8 cellular contexts compared by ENCODE assay signal in genomic region chr19:18112989-18113478, GRCh38. TPM values are rescaled to one million over a fixed set of nuclear protein-coding genes. Genes with fewer than 3 reads are reported as not detected.
DNase-seq lines count a peak whose midpoint lies in the region; ATAC-seq, FAIRE-seq and TF ChIP-seq lines count a peak whose summit lies in the region.

No MANE protein-coding gene starts in this region.

- no peak overlapping the region for H3K27ac ChIP-seq in OCI-LY3 (ENCODE audit: low read length)
- no peak overlapping the region for H3K27ac ChIP-seq in endothelial cell of umbilical vein (ENCODE audit: insufficient read depth, low read depth, low read length)

- FAIRE-seq in endothelial cell of umbilical vein (lab: Jason Lieb, UNC): peak; percentile 92

- H3K27me3 ChIP-seq in OCI-LY3 (ENCODE audit: low read depth, low read length): no peaks in the 10 kb centered on the region
- peaks cover 0 to 7% of the 10 kb centered on the region in 2 experiments for H3K27me3 ChIP-seq in endothelial cell of umbilical vein (ENCODE audit: control insufficient read depth in 2 of 2, insufficient read depth in 2 of 2, low read length in 2 of 2)

- H3K9ac ChIP-seq in OCI-LY3 (ENCODE audit: low read length) (no peak overlapping the region), endothelial cell of umbilical vein (replicated peaks; ENCODE audit: extremely low read depth, insufficient read depth, low read length) (no peak overlapping the region)

- H3K4me3 ChIP-seq in OCI-LY3 (ENCODE audit: low read length) (no peak overlapping the region), endothelial cell of umbilical vein (replicated peaks in 1 of 3; ENCODE audit: insufficient read depth in 1 of 3, low read depth in 1 of 3, low read length in 3 of 3) (no peak overlapping the region)

- H3K79me2 ChIP-seq in OCI-LY3 (ENCODE audit: low read length) (peaks cover under 1% of the 10 kb centered on the region; the same call in 1 of the 2 replicates), endothelial cell of umbilical vein (ENCODE audit: control insufficient read depth, insufficient read depth, low read length) (no peaks in the 10 kb centered on the region)

- CTCF ChIA-PET in endothelial cell of umbilical vein (lab: Charles Lee): interaction anchor here (0.6 to 6.4 kb wide), 68 partner anchors 9 to 306 kb away, joined by 3 to 210 read pairs (median 6); partner anchors contain the start of genes ARRDC2, IFI30, MAST3 and MPV17L2

- DNase-seq in COLO668 (lab: John Stamatoyannopoulos, UW; ENCODE audit: unreplicated experiment) (peak; percentile 87), HUDEP-2 (lab: John Stamatoyannopoulos, UW; ENCODE audit: unreplicated experiment in 76 of 76) (peak in 71 of 76 experiments; percentile 25 to 93 (median 79)), activated T-cell treated with anti-CD3 and anti-CD28 coated beads for 1 hour (ENCODE audit: low read depth) (peak; percentile 83), endothelial cell of umbilical vein (ENCODE audit: low read depth, low spot score) (peak; percentile 80), mucosa of gallbladder (ENCODE audit: low spot score) (peak; percentile 83)
- peak; percentile 59 to 66 for DNase-seq in stimulated activated CD8-positive, alpha-beta memory T cell treated with anti-CD3 and anti-CD28 coated beads, Interleukin-7, amount 100 ng/mL, for 4 hours (ENCODE audit: low read depth in 2 of 2)

- POLR2A ChIA-PET in endothelial cell of umbilical vein (lab: Charles Lee): interaction anchor here (0.7 to 0.8 kb wide), 2 partner anchors 139 to 948 kb away, joined by 3 read pairs; no protein-coding TSS in a partner anchor

- no peaks in the 10 kb centered on the region for H3K9me1 ChIP-seq in endothelial cell of umbilical vein (replicated peaks; ENCODE audit: control insufficient read depth, extremely low read depth, insufficient read depth, low read length)

- H2AFZ ChIP-seq in OCI-LY3 (ENCODE audit: low read depth, low read length) (no peak overlapping the region), endothelial cell of umbilical vein (ENCODE audit: low read depth, low read length) (no peak overlapping the region)

- no peak for ATAC-seq in HG02571 (IDR thresholded peaks at IDR 0.05; ENCODE audit: unreplicated experiment)

- no TSS peak for BruUV-seq in endothelial cell of umbilical vein (replicated peaks; lab: Mats Ljungman, UMichigan)

- H4K20me1 ChIP-seq in OCI-LY3 (ENCODE audit: insufficient read depth, low read length) (peaks cover 20% of the 10 kb centered on the region), endothelial cell of umbilical vein (replicated peaks; ENCODE audit: control insufficient read depth, extremely low read depth, insufficient read depth, low read length) (no peaks in the 10 kb centered on the region)

- H3K36me3 ChIP-seq in OCI-LY3 (replicated peaks; ENCODE audit: low read depth, low read length) (peaks cover 16% of the 10 kb centered on the region), endothelial cell of umbilical vein (ENCODE audit: control insufficient read depth in 2 of 2, extremely low read depth in 1 of 2, insufficient read depth in 2 of 2, low read length in 2 of 2) (no peaks in the 10 kb centered on the region)

- TF ChIP-seq POLR2A in endothelial cell of umbilical vein (IDR thresholded peaks at IDR 0.05; ENCODE audit: low read depth, low read length): no peak

- no peak overlapping the region for H3K4me2 ChIP-seq in OCI-LY3 (ENCODE audit: low read length)
- no peak overlapping the region for H3K4me2 ChIP-seq in endothelial cell of umbilical vein (ENCODE audit: insufficient read depth, low read length)

- H3K4me1 ChIP-seq in OCI-LY3 (ENCODE audit: low read length) (peaks cover 17% of the 10 kb centered on the region), endothelial cell of umbilical vein (ENCODE audit: control insufficient read depth, extremely low read depth, insufficient read depth, low read length) (peaks cover 4% of the 10 kb centered on the region)

- H3K9me3 ChIP-seq in OCI-LY3 (ENCODE audit: insufficient read depth, low read length) (no peaks in the 10 kb centered on the region), endothelial cell of umbilical vein (replicated peaks; ENCODE audit: control insufficient read depth, insufficient read depth, low read length) (no peaks in the 10 kb centered on the region)

- TF ChIP-seq CTCF in OCI-LY3 (IDR thresholded peaks at IDR 0.05; ENCODE audit: low read depth, low read length) (peak; percentile 95), endothelial cell of umbilical vein (IDR thresholded peaks at IDR 0.05; ENCODE audit: extremely low read depth in 1 of 2, insufficient read depth in 1 of 2, low read depth in 1 of 2, low read length in 2 of 2) (peak; percentile 87 to 96)

- dilution Hi-C loops in endothelial cell of umbilical vein (cut with MboI; ENCODE audit: extremely low pct_ligation_motif_present, low sequenced_read_pairs): no loop called here

- intact Hi-C loops in endothelial cell of umbilical vein (cut with micrococcal nuclease): loop anchor here (1.0 to 10.0 kb wide), 6 partner anchors 39 to 212 kb away; partner anchors contain the start of gene LSM4

TF ChIP-seq in endothelial cell of umbilical vein, 7 proteins besides CTCF, POLR2A, EP300 and RAD21:
- TF ChIP-seq FOS (IDR thresholded peaks at IDR 0.05; ENCODE audit: borderline replicate concordance, insufficient read depth, low read length) (no peak), GATA2 (IDR thresholded peaks at IDR 0.05; ENCODE audit: insufficient read depth, insufficient read length, low read depth, low read length) (no peak), POLR2AphosphoS5 (IDR thresholded peaks at IDR 0.05; ENCODE audit: insufficient read depth, low read depth, low read length) (no peak)

RNA-seq across cellular contexts. Expression of gene MAST3, which starts 15.5 kb away (rescaled TPM):
- total RNA-seq in endothelial cell of umbilical vein (2.7 and 4.2 TPM in 2 replicates), mucosa of gallbladder (24.5 TPM)
- 1.5 TPM in 2 replicates for polyA plus RNA-seq in endothelial cell of umbilical vein
- polyA plus RNA-seq in endothelial cell of umbilical vein (2011; cell fraction: cytosol; rRNA removed): 0.94 and 1.1 TPM in 2 replicates
- 2.3 and 2.4 TPM in 2 replicates for polyA plus RNA-seq in endothelial cell of umbilical vein (2011; cell fraction: nucleus; rRNA removed)
- polyA plus RNA-seq in endothelial cell of umbilical vein (2012): 1.9 and 3.3 TPM in 2 replicates
- polyA minus RNA-seq in endothelial cell of umbilical vein: 2.4 and 2.5 TPM in 2 replicates
- 4.2 TPM for polyA minus RNA-seq in endothelial cell of umbilical vein (2011; cell fraction: cytosol; rRNA and poly(A)+ RNA removed)
- 1.9 and 2.2 TPM in 2 replicates for polyA minus RNA-seq in endothelial cell of umbilical vein (2011; cell fraction: nucleus; rRNA and poly(A)+ RNA removed)

RNA-seq across cellular contexts. Expression of gene IL12RB1, which starts 26.3 kb away (rescaled TPM):
- total RNA-seq in endothelial cell of umbilical vein: not detected in 2 replicates
- polyA plus RNA-seq in endothelial cell of umbilical vein: not detected in 2 replicates
- not detected in 2 replicates for polyA plus RNA-seq in endothelial cell of umbilical vein (2011; cell fraction: cytosol; rRNA removed)
- not detected in 2 replicates for polyA plus RNA-seq in endothelial cell of umbilical vein (2011; cell fraction: nucleus; rRNA removed)
- polyA plus RNA-seq in endothelial cell of umbilical vein (2012): not detected in 2 replicates
- polyA minus RNA-seq in endothelial cell of umbilical vein: not detected in 2 replicates
- polyA minus RNA-seq in endothelial cell of umbilical vein (2011; cell fraction: cytosol; rRNA and poly(A)+ RNA removed): not detected
- not detected in 2 replicates for polyA minus RNA-seq in endothelial cell of umbilical vein (2011; cell fraction: nucleus; rRNA and poly(A)+ RNA removed)
- 3.1 TPM for total RNA-seq in mucosa of gallbladder

RNA-seq across cellular contexts. Expression of gene PIK3R2, which starts 39.9 kb away (rescaled TPM):
- total RNA-seq in endothelial cell of umbilical vein (14.4 and 15.2 TPM in 2 replicates), mucosa of gallbladder (74.2 TPM)
- 7.5 and 8.1 TPM in 2 replicates for polyA plus RNA-seq in endothelial cell of umbilical vein
- polyA plus RNA-seq in endothelial cell of umbilical vein (2011; cell fraction: cytosol; rRNA removed): 4.4 and 5.8 TPM in 2 replicates
- 13.3 and 13.5 TPM in 2 replicates for polyA plus RNA-seq in endothelial cell of umbilical vein (2011; cell fraction: nucleus; rRNA removed)
- 7.9 and 10.4 TPM in 2 replicates for polyA plus RNA-seq in endothelial cell of umbilical vein (2012)
- polyA minus RNA-seq in endothelial cell of umbilical vein: 3.2 TPM in 1 of 2 replicates, not detected in the other
- 17.9 TPM for polyA minus RNA-seq in endothelial cell of umbilical vein (2011; cell fraction: cytosol; rRNA and poly(A)+ RNA removed)
- polyA minus RNA-seq in endothelial cell of umbilical vein (2011; cell fraction: nucleus; rRNA and poly(A)+ RNA removed): 5.6 and 6.2 TPM in 2 replicates
